ENCODE assay signal across 1 cellular context in genomic region chr2:206056286-206056685, GRCh38.
TF ChIP-seq lines count a peak whose summit lies in the region.

No MANE protein-coding gene starts in this region.

TF ChIP-seq in GM23338, 12 proteins besides CTCF, POLR2A, EP300 and RAD21 (continued from another document):
- TF ChIP-seq, protein P1, sequence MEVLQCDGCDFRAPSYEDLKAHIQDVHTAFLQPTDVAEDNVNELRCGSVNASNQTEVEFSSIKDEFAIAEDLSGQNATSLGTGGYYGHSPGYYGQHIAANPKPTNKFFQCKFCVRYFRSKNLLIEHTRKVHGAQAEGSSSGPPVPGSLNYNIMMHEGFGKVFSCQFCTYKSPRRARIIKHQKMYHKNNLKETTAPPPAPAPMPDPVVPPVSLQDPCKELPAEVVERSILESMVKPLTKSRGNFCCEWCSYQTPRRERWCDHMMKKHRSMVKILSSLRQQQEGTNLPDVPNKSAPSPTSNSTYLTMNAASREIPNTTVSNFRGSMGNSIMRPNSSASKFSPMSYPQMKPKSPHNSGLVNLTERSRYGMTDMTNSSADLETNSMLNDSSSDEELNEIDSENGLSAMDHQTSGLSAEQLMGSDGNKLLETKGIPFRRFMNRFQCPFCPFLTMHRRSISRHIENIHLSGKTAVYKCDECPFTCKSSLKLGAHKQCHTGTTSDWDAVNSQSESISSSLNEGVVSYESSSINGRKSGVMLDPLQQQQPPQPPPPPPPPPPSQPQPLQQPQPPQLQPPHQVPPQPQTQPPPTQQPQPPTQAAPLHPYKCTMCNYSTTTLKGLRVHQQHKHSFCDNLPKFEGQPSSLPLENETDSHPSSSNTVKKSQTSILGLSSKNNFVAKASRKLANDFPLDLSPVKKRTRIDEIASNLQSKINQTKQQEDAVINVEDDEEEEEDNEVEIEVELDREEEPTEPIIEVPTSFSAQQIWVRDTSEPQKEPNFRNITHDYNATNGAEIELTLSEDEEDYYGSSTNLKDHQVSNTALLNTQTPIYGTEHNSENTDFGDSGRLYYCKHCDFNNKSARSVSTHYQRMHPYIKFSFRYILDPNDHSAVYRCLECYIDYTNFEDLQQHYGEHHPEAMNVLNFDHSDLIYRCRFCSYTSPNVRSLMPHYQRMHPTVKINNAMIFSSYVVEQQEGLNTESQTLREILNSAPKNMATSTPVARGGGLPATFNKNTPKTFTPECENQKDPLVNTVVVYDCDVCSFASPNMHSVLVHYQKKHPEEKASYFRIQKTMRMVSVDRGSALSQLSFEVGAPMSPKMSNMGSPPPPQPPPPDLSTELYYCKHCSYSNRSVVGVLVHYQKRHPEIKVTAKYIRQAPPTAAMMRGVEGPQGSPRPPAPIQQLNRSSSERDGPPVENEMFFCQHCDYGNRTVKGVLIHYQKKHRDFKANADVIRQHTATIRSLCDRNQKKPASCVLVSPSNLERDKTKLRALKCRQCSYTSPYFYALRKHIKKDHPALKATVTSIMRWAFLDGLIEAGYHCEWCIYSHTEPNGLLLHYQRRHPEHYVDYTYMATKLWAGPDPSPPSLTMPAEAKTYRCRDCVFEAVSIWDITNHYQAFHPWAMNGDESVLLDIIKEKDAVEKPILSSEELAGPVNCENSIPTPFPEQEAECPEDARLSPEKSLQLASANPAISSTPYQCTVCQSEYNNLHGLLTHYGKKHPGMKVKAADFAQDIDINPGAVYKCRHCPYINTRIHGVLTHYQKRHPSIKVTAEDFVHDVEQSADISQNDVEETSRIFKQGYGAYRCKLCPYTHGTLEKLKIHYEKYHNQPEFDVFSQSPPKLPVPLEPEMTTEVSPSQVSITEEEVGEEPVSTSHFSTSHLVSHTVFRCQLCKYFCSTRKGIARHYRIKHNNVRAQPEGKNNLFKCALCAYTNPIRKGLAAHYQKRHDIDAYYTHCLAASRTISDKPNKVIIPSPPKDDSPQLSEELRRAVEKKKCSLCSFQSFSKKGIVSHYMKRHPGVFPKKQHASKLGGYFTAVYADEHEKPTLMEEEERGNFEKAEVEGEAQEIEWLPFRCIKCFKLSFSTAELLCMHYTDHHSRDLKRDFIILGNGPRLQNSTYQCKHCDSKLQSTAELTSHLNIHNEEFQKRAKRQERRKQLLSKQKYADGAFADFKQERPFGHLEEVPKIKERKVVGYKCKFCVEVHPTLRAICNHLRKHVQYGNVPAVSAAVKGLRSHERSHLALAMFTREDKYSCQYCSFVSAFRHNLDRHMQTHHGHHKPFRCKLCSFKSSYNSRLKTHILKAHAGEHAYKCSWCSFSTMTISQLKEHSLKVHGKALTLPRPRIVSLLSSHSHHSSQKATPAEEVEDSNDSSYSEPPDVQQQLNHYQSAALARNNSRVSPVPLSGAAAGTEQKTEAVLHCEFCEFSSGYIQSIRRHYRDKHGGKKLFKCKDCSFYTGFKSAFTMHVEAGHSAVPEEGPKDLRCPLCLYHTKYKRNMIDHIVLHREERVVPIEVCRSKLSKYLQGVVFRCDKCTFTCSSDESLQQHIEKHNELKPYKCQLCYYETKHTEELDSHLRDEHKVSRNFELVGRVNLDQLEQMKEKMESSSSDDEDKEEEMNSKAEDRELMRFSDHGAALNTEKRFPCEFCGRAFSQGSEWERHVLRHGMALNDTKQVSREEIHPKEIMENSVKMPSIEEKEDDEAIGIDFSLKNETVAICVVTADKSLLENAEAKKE (CRISPR knock-in tag; IDR thresholded peaks at IDR 0.05): no peak
- TF ChIP-seq ZNF331 (CRISPR knock-in tag; IDR thresholded peaks at IDR 0.05; ENCODE audit: low read depth): no peak
- TF ChIP-seq EZH2 (IDR thresholded peaks at IDR 0.05; ENCODE audit: low read depth, unreplicated experiment): no peak
- no peak for TF ChIP-seq POLR2AphosphoS5 (IDR thresholded peaks at IDR 0.05; ENCODE audit: low read depth)
- TF ChIP-seq NANOG (IDR thresholded peaks at IDR 0.05; ENCODE audit: borderline replicate concordance): no peak
- TF ChIP-seq CREB1 (CRISPR knock-in tag; IDR thresholded peaks at IDR 0.05; ENCODE audit: low read depth): no peak
- TF ChIP-seq ETS1 (IDR thresholded peaks at IDR 0.05): no peak
- no peak for TF ChIP-seq STAT1 (IDR thresholded peaks at IDR 0.05; ENCODE audit: unreplicated experiment)
- TF ChIP-seq JUNB (IDR thresholded peaks at IDR 0.05; ENCODE audit: unreplicated experiment): no peak
- TF ChIP-seq, protein P2, sequence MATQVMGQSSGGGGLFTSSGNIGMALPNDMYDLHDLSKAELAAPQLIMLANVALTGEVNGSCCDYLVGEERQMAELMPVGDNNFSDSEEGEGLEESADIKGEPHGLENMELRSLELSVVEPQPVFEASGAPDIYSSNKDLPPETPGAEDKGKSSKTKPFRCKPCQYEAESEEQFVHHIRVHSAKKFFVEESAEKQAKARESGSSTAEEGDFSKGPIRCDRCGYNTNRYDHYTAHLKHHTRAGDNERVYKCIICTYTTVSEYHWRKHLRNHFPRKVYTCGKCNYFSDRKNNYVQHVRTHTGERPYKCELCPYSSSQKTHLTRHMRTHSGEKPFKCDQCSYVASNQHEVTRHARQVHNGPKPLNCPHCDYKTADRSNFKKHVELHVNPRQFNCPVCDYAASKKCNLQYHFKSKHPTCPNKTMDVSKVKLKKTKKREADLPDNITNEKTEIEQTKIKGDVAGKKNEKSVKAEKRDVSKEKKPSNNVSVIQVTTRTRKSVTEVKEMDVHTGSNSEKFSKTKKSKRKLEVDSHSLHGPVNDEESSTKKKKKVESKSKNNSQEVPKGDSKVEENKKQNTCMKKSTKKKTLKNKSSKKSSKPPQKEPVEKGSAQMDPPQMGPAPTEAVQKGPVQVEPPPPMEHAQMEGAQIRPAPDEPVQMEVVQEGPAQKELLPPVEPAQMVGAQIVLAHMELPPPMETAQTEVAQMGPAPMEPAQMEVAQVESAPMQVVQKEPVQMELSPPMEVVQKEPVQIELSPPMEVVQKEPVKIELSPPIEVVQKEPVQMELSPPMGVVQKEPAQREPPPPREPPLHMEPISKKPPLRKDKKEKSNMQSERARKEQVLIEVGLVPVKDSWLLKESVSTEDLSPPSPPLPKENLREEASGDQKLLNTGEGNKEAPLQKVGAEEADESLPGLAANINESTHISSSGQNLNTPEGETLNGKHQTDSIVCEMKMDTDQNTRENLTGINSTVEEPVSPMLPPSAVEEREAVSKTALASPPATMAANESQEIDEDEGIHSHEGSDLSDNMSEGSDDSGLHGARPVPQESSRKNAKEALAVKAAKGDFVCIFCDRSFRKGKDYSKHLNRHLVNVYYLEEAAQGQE (IDR thresholded peaks at IDR 0.05; ENCODE audit: unreplicated experiment): no peak
